8 cellular contexts compared by ENCODE assay signal in the genomic region with DNA sequence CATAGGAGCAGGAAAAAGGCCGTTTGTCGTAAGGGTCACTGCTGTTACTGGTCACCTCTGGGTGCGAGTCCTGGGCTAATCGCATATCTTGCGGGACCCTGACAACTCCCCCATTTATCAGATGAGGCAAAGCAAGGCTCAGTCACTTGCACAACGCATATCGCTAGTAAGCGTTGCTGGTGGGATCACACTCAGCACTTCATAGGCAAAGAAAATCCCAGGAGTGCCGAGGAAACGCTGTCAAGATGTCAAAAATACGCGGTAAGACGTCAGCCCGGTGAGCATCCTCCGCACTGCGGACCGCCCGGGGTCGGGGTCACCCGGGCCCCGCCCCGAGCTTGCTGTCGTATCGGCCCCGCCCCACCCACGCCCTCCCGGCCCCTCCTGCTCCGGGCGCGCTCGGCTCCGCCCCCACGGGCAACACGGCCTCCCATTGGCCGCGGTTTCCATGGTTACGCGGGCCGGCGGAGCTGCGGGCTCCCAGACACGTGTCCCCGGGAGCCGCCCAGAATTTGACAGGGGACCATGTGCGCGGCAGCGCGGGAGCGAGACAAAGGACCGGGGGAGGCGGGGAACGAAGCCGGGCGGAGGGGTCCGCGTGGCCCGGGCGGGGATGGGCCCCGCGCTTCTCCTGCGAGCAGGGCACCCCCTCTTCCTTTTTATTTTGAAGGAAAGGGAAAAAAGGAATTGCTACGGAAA.
DNase-seq lines count a peak whose midpoint lies in the region; ATAC-seq, FAIRE-seq and TF ChIP-seq lines count a peak whose summit lies in the region.

No MANE protein-coding gene starts in this region.

- H3K27me3 Mint-ChIP-seq in activated CD4-positive, alpha-beta memory T cell treated with anti-CD3 and anti-CD28 coated beads for 36 hours, result peaks cover 11% of the 10 kb centered on the region

- no peak for TF ChIP-seq CTCF in coronary artery (IDR thresholded peaks at IDR 0.05)

- peaks cover 34% of the 10 kb centered on the region for H3K4me1 Mint-ChIP-seq in activated CD4-positive, alpha-beta memory T cell treated with anti-CD3 and anti-CD28 coated beads for 36 hours (ENCODE audit: low read depth)

- DNase-seq in GM12891 (ENCODE audit: insufficient read length, low spot score), result peak; percentile 96
- DNase-seq in NCI-H2029 treated with DMSO at 0.1 percent for 48 hours (lab: John Stamatoyannopoulos, UW), result peak; percentile 46
- peak; percentile 92 for DNase-seq in activated CD4-positive, alpha-beta memory T cell treated with anti-CD3 and anti-CD28 coated beads for 36 hours
- peak; percentile 92 for DNase-seq in coronary artery (ENCODE audit: low spot score)
- peak; percentile 98 for DNase-seq in left kidney (ENCODE audit: low read depth, low spot score)
- DNase-seq in stimulated activated CD4-positive, alpha-beta T cell treated with anti-CD3 and anti-CD28 coated beads, Interleukin-1b, Interleukin-23, amount 100 ng/mL, for 4 hours (ENCODE audit: low read depth in 2 of 2), result peak; percentile 90 to 92

- FAIRE-seq in GM12891 (lab: Jason Lieb, UNC), result peak; percentile 92

- H3K9me3 Mint-ChIP-seq in activated CD4-positive, alpha-beta memory T cell treated with anti-CD3 and anti-CD28 coated beads for 36 hours, result no peaks in the 10 kb centered on the region

- intact Hi-C loops in activated CD4-positive, alpha-beta memory T cell treated with anti-CD3 and anti-CD28 coated beads for 36 hours (cut with micrococcal nuclease), result loop anchor here (5.0 kb wide), 1 partner anchor 81 kb away; a partner anchor contains a TSS

- peak overlapping the region; percentile 52 for H3K4me3 ChIP-seq in coronary artery

- POLR2A ChIA-PET in activated CD4-positive, alpha-beta memory T cell treated with anti-CD3 and anti-CD28 coated beads for 36 hours (lab: Charles Lee), result interaction anchor here (0.9 kb wide), 1 partner anchor 80 kb away, joined by 3 read pairs; a partner anchor contains a TSS

- no peak for TF ChIP-seq POLR2A in GM12891 (IDR thresholded peaks at IDR 0.05; ENCODE audit: low read depth, low read length)

- peak overlapping the region; percentile 37 for H3K4me3 Mint-ChIP-seq in activated CD4-positive, alpha-beta memory T cell treated with anti-CD3 and anti-CD28 coated beads for 36 hours

- H3K27ac Mint-ChIP-seq in activated CD4-positive, alpha-beta memory T cell treated with anti-CD3 and anti-CD28 coated beads for 36 hours, result no peak overlapping the region

- ATAC-seq in GM18858 (IDR thresholded peaks at IDR 0.05; ENCODE audit: unreplicated experiment), result no peak
- no peak for ATAC-seq in GM21390 (IDR thresholded peaks at IDR 0.05; ENCODE audit: unreplicated experiment)

- peak overlapping the region in 1 of 2 donors; percentile 41 for H3K27ac ChIP-seq in coronary artery

- CTCF ChIA-PET in activated CD4-positive, alpha-beta memory T cell treated with anti-CD3 and anti-CD28 coated beads for 36 hours (lab: Charles Lee), result interaction anchor here (1.1 kb wide), 1 partner anchor 119 kb away, joined by 3 read pairs; no protein-coding TSS in a partner anchor

- no peaks in the 10 kb centered on the region for H3K36me3 Mint-ChIP-seq in activated CD4-positive, alpha-beta memory T cell treated with anti-CD3 and anti-CD28 coated beads for 36 hours

TF ChIP-seq in GM12891, 5 proteins besides CTCF, POLR2A, EP300 and RAD21:
- TF ChIP-seq TAF1 (IDR thresholded peaks at IDR 0.05; ENCODE audit: low read depth, low read length) (no peak), PAX5 (IDR thresholded peaks at IDR 0.05; ENCODE audit: insufficient read depth, low read length, severe bottlenecking) (no peak), SPI1 (IDR thresholded peaks at IDR 0.05; ENCODE audit: low read depth, low read length) (no peak), POLR2AphosphoS5 (IDR thresholded peaks at IDR 0.05; ENCODE audit: low read depth, low read length) (no peak), POU2F2 (IDR thresholded peaks at IDR 0.05; ENCODE audit: low read depth, low read length) (no peak)
TF ChIP-seq in GM12891: peak in this region for 0.

Comparison
In these comparisons a context has a peak if more than half of its experiments do, and no peak if none do; other contexts are left out.
1. DNase-seq: peak in every context shown above with its lines; median percentile 98 in left kidney; 96 in GM12891; 92 in activated CD4-positive, alpha-beta memory T cell treated with anti-CD3 and anti-CD28 coated beads for 36 hours; 92 in coronary artery; 91 in stimulated activated CD4-positive, alpha-beta T cell treated with anti-CD3 and anti-CD28 coated beads, Interleukin-1b, Interleukin-23, amount 100 ng/mL, for 4 hours; 46 in NCI-H2029 treated with DMSO at 0.1 percent for 48 hours.